In genomic region chr3:174028673-174029072, GRCh38 we compare ENCODE assay signal across 24 cellular contexts.
"Had no signal": no experiment of that assay in that cellular context is flagged by ENCODE, and none has a peak within 500 bp of the region (broad histone marks: within the 10 kb centered on the region; RNA-seq: fewer than 3 reads in every experiment).

No MANE protein-coding gene starts in this region.

- H3K27ac ChIP-seq: colonic mucosa, coronary artery, dorsolateral prefrontal cortex, epithelial cell of prostate, esophagus muscularis mucosa, esophagus squamous epithelium, foreskin keratinocyte, gastrocnemius medialis, gastroesophageal sphincter, heart left ventricle, heart right ventricle, hepatocyte had no signal

- H3K4me1 ChIP-seq: colonic mucosa, esophagus muscularis mucosa, esophagus squamous epithelium, foreskin keratinocyte, gastrocnemius medialis, gastroesophageal sphincter, heart left ventricle, heart right ventricle had no signal

- H3K36me3 ChIP-seq: colonic mucosa, esophagus muscularis mucosa, esophagus squamous epithelium, gastrocnemius medialis, gastroesophageal sphincter, heart left ventricle, heart right ventricle had no signal

- H3K27me3 Mint-ChIP-seq: dendritic cell treated with granulocyte-macrophage colony-stimulating factor and Interleukin-4, amounts not matched to agents 40 ng/mL and 50 ng/mL, for 4 days; effector memory CD8-positive, alpha-beta T cell had no signal

- H3K27ac Mint-ChIP-seq: dendritic cell treated with granulocyte-macrophage colony-stimulating factor and Interleukin-4, amounts not matched to agents 40 ng/mL and 50 ng/mL, for 4 days; effector memory CD8-positive, alpha-beta T cell had no signal

- H3K27me3 ChIP-seq: colonic mucosa, dorsolateral prefrontal cortex, esophagus muscularis mucosa, esophagus squamous epithelium, foreskin keratinocyte, gastrocnemius medialis, gastroesophageal sphincter, heart left ventricle, heart right ventricle, hepatocyte had no signal

- H3K4me3 Mint-ChIP-seq: dendritic cell treated with granulocyte-macrophage colony-stimulating factor and Interleukin-4, amounts not matched to agents 40 ng/mL and 50 ng/mL, for 4 days; effector memory CD8-positive, alpha-beta T cell had no signal

- DNase-seq: colonic mucosa; cortex of kidney; dermis blood vessel endothelial cell; dorsolateral prefrontal cortex; effector CD4-positive, alpha-beta T cell; effector CD8-positive, alpha-beta T cell; effector memory CD4-positive, alpha-beta T cell; effector memory CD8-positive, alpha-beta T cell; erythroblast; esophagus squamous epithelium; foreskin fibroblast; foreskin keratinocyte; foreskin melanocyte; gastrocnemius medialis; glutamatergic neuron; head of caudate nucleus; heart left ventricle; heart right ventricle had no signal

- H3K9me3 ChIP-seq: colonic mucosa, gastrocnemius medialis had no signal

- H3K4me3 ChIP-seq: colonic mucosa, coronary artery, dorsolateral prefrontal cortex, esophagus muscularis mucosa, esophagus squamous epithelium, gastrocnemius medialis, gastroesophageal sphincter, heart left ventricle, heart right ventricle, hepatocyte had no signal
